ENCODE assay signal across 20 cellular contexts in genomic region chr4:31461425-31461824, GRCh38.
A peak's percentile ranks its signal among the peaks of the same experiment; 100 is the strongest.
DNase-seq lines count a peak whose midpoint lies in the region; ATAC-seq and TF ChIP-seq lines count a peak whose summit lies in the region.
"Had no signal": no experiment of that assay in that cellular context is flagged by ENCODE, and none has a peak within 500 bp of the region (broad histone marks: within the 10 kb centered on the region; RNA-seq: fewer than 3 reads in every experiment).

No MANE protein-coding gene starts in this region.

- peaks cover 20 to 33% of the 10 kb centered on the region in 2 experiments for H3K4me1 ChIP-seq in HCT116 (ENCODE audit: control insufficient read depth in 1 of 2, insufficient read depth in 2 of 2, low read length in 2 of 2)
- no peaks in the 10 kb centered on the region for H3K4me1 ChIP-seq in left ventricle myocardium inferior
- H3K4me1 ChIP-seq: colonic mucosa, SJSA1, tibial nerve had no signal

- H3K27me3 ChIP-seq in HCT116 (ENCODE audit: insufficient read depth, low read length) (no peaks in the 10 kb centered on the region), left ventricle myocardium inferior (ENCODE audit: low read depth) (no peaks in the 10 kb centered on the region)
- H3K27me3 ChIP-seq: colonic mucosa, SJSA1, tibial nerve had no signal

- no peaks in the 10 kb centered on the region for H4K20me1 ChIP-seq in HCT116 (ENCODE audit: insufficient read depth)

- RAD21 ChIA-PET in HCT116 (lab: Charles Lee; ENCODE audit: low non-redundant PET in 1 of 2, low total read pairs in 2 of 2, uncharacterized antibody in 2 of 2, unreplicated experiment in 2 of 2), result no interaction called here

- TF ChIP-seq POLR2A in HCT116 (IDR thresholded peaks at IDR 0.05; ENCODE audit: borderline replicate concordance, extremely low read depth, insufficient read depth, insufficient read length), result no peak

- peak overlapping the region; percentile 27 for H3K9ac ChIP-seq in HCT116 (ENCODE audit: low read length)

- no TSS peak for BruUV-seq in HCT116 (replicated peaks; lab: Mats Ljungman, UMichigan)

- no peaks in the 10 kb centered on the region for H3K9me2 ChIP-seq in HCT116 (ENCODE audit: insufficient read depth)

- POLR2A ChIA-PET in HCT116 (lab: Charles Lee), result no interaction called here
- POLR2A ChIA-PET in RWPE1 (lab: Yijun Ruan, JAX; ENCODE audit: low non-redundant PET), result no interaction called here

- H3K36me3 ChIP-seq in HCT116 (ENCODE audit: control insufficient read depth in 1 of 2, insufficient read depth in 2 of 2, low read length in 2 of 2), result no peaks in the 10 kb centered on the region
- no peaks in the 10 kb centered on the region for H3K36me3 ChIP-seq in left ventricle myocardium inferior
- H3K36me3 ChIP-seq: colonic mucosa, SJSA1, tibial nerve had no signal

- intact Hi-C loops in HCT116 (cut with micrococcal nuclease), result no loop called here
- intact Hi-C loops in left ventricle myocardium inferior (cut with micrococcal nuclease), result no loop called here

- peak overlapping the region; percentile 76 for H3K27ac ChIP-seq in HCT116 (ENCODE audit: low read depth, low read length)
- peak overlapping the region; percentile 72 for H3K27ac ChIP-seq in RWPE1
- H3K27ac ChIP-seq in left ventricle myocardium inferior (replicated peaks), result no peak overlapping the region
- H3K27ac ChIP-seq: colonic mucosa, SJSA1, tibial nerve had no signal

- H3K9me3 ChIP-seq in HCT116 (ENCODE audit: control insufficient read depth in 1 of 2, insufficient read depth in 1 of 2, low read depth in 1 of 2, low read length in 2 of 2), result no peaks in the 10 kb centered on the region
- H3K9me3 ChIP-seq in left ventricle myocardium inferior (replicated peaks), result peaks cover 13% of the 10 kb centered on the region
- H3K9me3 ChIP-seq: colonic mucosa, SJSA1, tibial nerve had no signal

- TF ChIP-seq RAD21 in HCT116 (IDR thresholded peaks at IDR 0.05; ENCODE audit: low read depth), result no peak

- H3K4me3 ChIP-seq in HCT116 (replicated peaks in 1 of 2; ENCODE audit: low read depth in 1 of 2, low read length in 2 of 2) (peak overlapping the region in 1 of 2 experiments; percentile 21; a peak in 2 of 4 replicates), epithelial cell of proximal tubule (ENCODE audit: low read depth, low read length) (no peak overlapping the region), left ventricle myocardium inferior (no peak overlapping the region)
- H3K4me3 ChIP-seq: colonic mucosa, SJSA1, tibial nerve had no signal

- TF ChIP-seq CTCF in HCT116 (IDR thresholded peaks at IDR 0.05 in 2 of 3, conservative IDR thresholded peaks at IDR 0.05 in 1 of 3; ENCODE audit: borderline replicate concordance in 1 of 3, insufficient read depth in 1 of 3, low read depth in 2 of 3, low read length in 2 of 3) (no peak), RWPE1 (conservative IDR thresholded peaks at IDR 0.05; ENCODE audit: low read depth) (no peak), epithelial cell of proximal tubule (conservative IDR thresholded peaks at IDR 0.05; ENCODE audit: low read depth, low read length) (no peak), left ventricle myocardium inferior (IDR thresholded peaks at IDR 0.05; ENCODE audit: borderline replicate concordance) (no peak), GM10266 (IDR thresholded peaks at IDR 0.05; ENCODE audit: control insufficient read depth, insufficient read depth, low read depth, missing control alignments) (no peak)

- no peaks in the 10 kb centered on the region for H3K79me2 ChIP-seq in HCT116 (ENCODE audit: insufficient read depth, low read length)

- peak overlapping the region; percentile 89 for H2AFZ ChIP-seq in HCT116 (ENCODE audit: low read depth, low read length, poor library complexity, severe bottlenecking)

- ATAC-seq in HCT116, result peak; percentile 93
- no peak for ATAC-seq in HG02759 (IDR thresholded peaks at IDR 0.05; ENCODE audit: unreplicated experiment)
- ATAC-seq: natural killer cell treated with Interleukin-12 subunit alpha and Interleukin-12 subunit beta and Interleukin-15 and Interleukin-18, amount 100 ng/mL, for 72 hours had no signal

- CTCF ChIA-PET in HCT116 (lab: Charles Lee) (no interaction called here), RWPE1 (lab: Yijun Ruan, JAX) (no interaction called here)

- H3K4me2 ChIP-seq in HCT116 (ENCODE audit: low read length), result peak overlapping the region; percentile 61

- peak; percentile 81 for DNase-seq in HCT116 (ENCODE audit: low read depth, low spot score)
- peak; percentile 35 for DNase-seq in RWPE1 (ENCODE audit: low spot score)
- peak; percentile 19 for DNase-seq in epithelial cell of proximal tubule (ENCODE audit: low read depth)
- no peak for DNase-seq in left ventricle myocardium inferior
- DNase-seq in GM10266 (ENCODE audit: extremely low spot score), result no peak
- no peak for DNase-seq in hepatic stellate cell (ENCODE audit: low spot score)
- DNase-seq: activated CD4-positive, alpha-beta T cell treated with anti-CD3 and anti-CD28 coated beads for 4 hours; activated CD8-positive, alpha-beta memory T cell treated with anti-CD3 and anti-CD28 coated beads, Interleukin-2, amount 50 U/mL, for 48 hours; activated gamma-delta T cell treated with Interleukin-2 at 50 U/mL for 16 hours; aorta; colonic mucosa; H9; IMR-90; NCI-H2029; NCI-H524; posterior cingulate gyrus had no signal

TF ChIP-seq in HCT116, 20 proteins besides CTCF, POLR2A, EP300 and RAD21 (continues in another document):
- TF ChIP-seq TCF7L2 (IDR thresholded peaks at IDR 0.05; ENCODE audit: borderline replicate concordance, extremely low read depth, insufficient read depth, insufficient read length) (peak; percentile 62), JUND (IDR thresholded peaks at IDR 0.05) (peak; percentile 88), EGR1 (IDR thresholded peaks at IDR 0.05; ENCODE audit: low read depth) (no peak), ELF1 (IDR thresholded peaks at IDR 0.05; ENCODE audit: borderline replicate concordance, low read depth) (no peak; the same call in 1 of the 2 replicates), POLR2AphosphoS5 (IDR thresholded peaks at IDR 0.05; ENCODE audit: low read depth, low read length) (peak; percentile 52; the same call in 1 of the 2 replicates), EZH2phosphoT487 (IDR thresholded peaks at IDR 0.05; ENCODE audit: borderline replicate concordance) (no peak), SIN3A (IDR thresholded peaks at IDR 0.05; ENCODE audit: low read depth) (no peak), SRF (IDR thresholded peaks at IDR 0.05; ENCODE audit: low read depth) (peak; percentile 52; the same call in 1 of the 2 replicates), CEBPB (IDR thresholded peaks at IDR 0.05; ENCODE audit: low read depth) (peak; percentile 60; the same call in 1 of the 2 replicates), YY1 (IDR thresholded peaks at IDR 0.05; ENCODE audit: extremely low read depth, insufficient replicate concordance, low read depth, low read length) (peak; percentile 69), ZNF274 (IDR thresholded peaks at IDR 0.05; ENCODE audit: low read depth, low read length) (no peak), EZH2 (IDR thresholded peaks at IDR 0.05) (no peak), MAX (IDR thresholded peaks at IDR 0.05) (no peak), SP1 (IDR thresholded peaks at IDR 0.05; ENCODE audit: low read depth) (peak; percentile 83), FOSL1 (IDR thresholded peaks at IDR 0.05; ENCODE audit: low read depth) (peak; percentile 91), ZFX (IDR thresholded peaks at IDR 0.05) (no peak), CBX3 (IDR thresholded peaks at IDR 0.05; ENCODE audit: low read depth) (peak; percentile 83; the same call in 1 of the 2 replicates)
- TF ChIP-seq, protein P1, sequence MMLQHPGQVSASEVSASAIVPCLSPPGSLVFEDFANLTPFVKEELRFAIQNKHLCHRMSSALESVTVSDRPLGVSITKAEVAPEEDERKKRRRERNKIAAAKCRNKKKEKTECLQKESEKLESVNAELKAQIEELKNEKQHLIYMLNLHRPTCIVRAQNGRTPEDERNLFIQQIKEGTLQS (IDR thresholded peaks at IDR 0.05), result 0 out of 2 replicates have a peak, but pooled peaks have one; percentile 35
- TF ChIP-seq, protein P2, sequence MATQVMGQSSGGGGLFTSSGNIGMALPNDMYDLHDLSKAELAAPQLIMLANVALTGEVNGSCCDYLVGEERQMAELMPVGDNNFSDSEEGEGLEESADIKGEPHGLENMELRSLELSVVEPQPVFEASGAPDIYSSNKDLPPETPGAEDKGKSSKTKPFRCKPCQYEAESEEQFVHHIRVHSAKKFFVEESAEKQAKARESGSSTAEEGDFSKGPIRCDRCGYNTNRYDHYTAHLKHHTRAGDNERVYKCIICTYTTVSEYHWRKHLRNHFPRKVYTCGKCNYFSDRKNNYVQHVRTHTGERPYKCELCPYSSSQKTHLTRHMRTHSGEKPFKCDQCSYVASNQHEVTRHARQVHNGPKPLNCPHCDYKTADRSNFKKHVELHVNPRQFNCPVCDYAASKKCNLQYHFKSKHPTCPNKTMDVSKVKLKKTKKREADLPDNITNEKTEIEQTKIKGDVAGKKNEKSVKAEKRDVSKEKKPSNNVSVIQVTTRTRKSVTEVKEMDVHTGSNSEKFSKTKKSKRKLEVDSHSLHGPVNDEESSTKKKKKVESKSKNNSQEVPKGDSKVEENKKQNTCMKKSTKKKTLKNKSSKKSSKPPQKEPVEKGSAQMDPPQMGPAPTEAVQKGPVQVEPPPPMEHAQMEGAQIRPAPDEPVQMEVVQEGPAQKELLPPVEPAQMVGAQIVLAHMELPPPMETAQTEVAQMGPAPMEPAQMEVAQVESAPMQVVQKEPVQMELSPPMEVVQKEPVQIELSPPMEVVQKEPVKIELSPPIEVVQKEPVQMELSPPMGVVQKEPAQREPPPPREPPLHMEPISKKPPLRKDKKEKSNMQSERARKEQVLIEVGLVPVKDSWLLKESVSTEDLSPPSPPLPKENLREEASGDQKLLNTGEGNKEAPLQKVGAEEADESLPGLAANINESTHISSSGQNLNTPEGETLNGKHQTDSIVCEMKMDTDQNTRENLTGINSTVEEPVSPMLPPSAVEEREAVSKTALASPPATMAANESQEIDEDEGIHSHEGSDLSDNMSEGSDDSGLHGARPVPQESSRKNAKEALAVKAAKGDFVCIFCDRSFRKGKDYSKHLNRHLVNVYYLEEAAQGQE (IDR thresholded peaks at IDR 0.05; ENCODE audit: low read depth), result no peak

Comparison
In these comparisons a context has a peak if more than half of its experiments do, and no peak if none do; other contexts are left out.
1. DNase-seq: peak in HCT116 (single experiment), RWPE1 (single experiment) and epithelial cell of proximal tubule (single experiment); none in left ventricle myocardium inferior (single experiment), GM10266 (single experiment) and hepatic stellate cell (single experiment).